12 cellular contexts compared by ENCODE assay signal in the genomic region with DNA sequence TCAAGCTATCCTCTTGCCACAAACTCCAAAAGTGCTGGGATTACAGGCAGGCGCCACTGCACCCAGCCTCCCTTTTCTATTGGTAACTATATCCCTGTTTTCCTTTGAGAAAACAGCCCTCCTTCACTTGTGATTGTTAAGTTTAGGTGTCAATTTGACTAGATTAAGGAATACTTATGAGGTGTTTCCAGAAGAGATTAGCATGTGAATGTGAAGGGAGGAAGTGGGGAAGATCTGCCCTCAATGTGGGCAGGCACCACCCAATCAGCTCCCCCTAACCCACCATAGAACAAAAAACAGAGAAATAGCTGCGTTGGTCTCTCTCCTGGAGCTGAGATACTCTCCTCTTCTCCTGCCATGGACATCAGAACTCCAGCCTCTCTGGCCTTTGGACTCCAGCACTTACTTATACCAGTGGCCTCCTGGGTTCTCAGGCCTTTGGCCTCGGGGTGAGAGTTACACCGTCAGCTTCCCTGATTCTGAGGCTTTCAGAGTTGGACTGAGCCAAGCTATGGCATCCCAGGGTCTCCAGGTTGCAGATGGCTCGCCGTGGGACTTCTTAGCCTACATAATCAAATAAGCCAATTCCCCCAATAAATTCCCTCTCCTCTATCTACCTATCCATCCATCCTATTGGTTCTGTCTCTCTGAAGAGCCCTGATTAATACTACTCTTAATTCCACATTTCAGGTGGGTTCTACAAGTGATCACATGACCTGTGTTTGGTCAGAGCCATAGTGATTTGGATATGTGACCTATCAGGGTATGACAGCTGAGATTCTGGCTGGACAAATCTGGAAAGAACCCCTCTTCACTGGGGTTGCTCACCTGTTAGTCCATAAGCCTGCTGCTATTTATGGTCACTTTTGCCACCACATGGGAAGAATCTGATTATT. TPM values are rescaled to one million over a fixed set of nuclear protein-coding genes. Genes with fewer than 3 reads are reported as not detected.
DNase-seq lines count a peak whose midpoint lies in the region; ATAC-seq, FAIRE-seq and TF ChIP-seq lines count a peak whose summit lies in the region.
"Had no signal": no experiment of that assay in that cellular context is flagged by ENCODE, and none has a peak within 500 bp of the region (broad histone marks: within the 10 kb centered on the region; RNA-seq: fewer than 3 reads in every experiment).

No MANE protein-coding gene starts in this region.

- no peak for TF ChIP-seq CTCF in A549 (IDR thresholded peaks at IDR 0.05)
- no peak for TF ChIP-seq CTCF in GM23338 (conservative IDR thresholded peaks at IDR 0.05; ENCODE audit: low read depth in 2 of 2)
- no peak for TF ChIP-seq CTCF in GM20000 (IDR thresholded peaks at IDR 0.05; ENCODE audit: extremely low read depth, missing control alignments)
- no peak for TF ChIP-seq CTCF in body of pancreas (IDR thresholded peaks at IDR 0.05)

- H3K4me2 ChIP-seq in A549 (no peak overlapping the region), GM23338 (peak overlapping the region; percentile 37), mesenchymal stem cell (ENCODE audit: low read length, poor library complexity, severe bottlenecking) (no peak overlapping the region)

- H3K18ac ChIP-seq in mesenchymal stem cell (ENCODE audit: low read depth in 1 of 2, low read length in 2 of 2), result no peak overlapping the region

- peaks cover 32% of the 10 kb centered on the region for H3K4me1 Mint-ChIP-seq in GM23338
- peaks cover 15% of the 10 kb centered on the region for H3K4me1 Mint-ChIP-seq in activated T-helper 17 cell treated with anti-CD3 and anti-CD28 coated beads, Interleukin-2, amount 50 U/mL, for 72 hours

- no peak overlapping the region for H4K91ac ChIP-seq in mesenchymal stem cell (ENCODE audit: low read length)

- H2BK120ac ChIP-seq in mesenchymal stem cell (ENCODE audit: low read depth, low read length), result no peak overlapping the region

- no peak overlapping the region for H4K8ac ChIP-seq in mesenchymal stem cell (ENCODE audit: low read length)

- no peaks in the 10 kb centered on the region for H3K9me2 ChIP-seq in GM23338 (ENCODE audit: insufficient read depth)

- 90% methylated on average over 6 of the region's 6 CpGs for WGBS in A549 (ENCODE audit: missing lambda C conversion rate)
- 77% methylated on average over 6 of the region's 6 CpGs for WGBS in mesenchymal stem cell
- WGBS in body of pancreas, 2 donors, result 75 to 85% methylated on average over 6 of the region's 6 CpGs

- H3K27ac ChIP-seq in A549 (peak overlapping the region; percentile 1 to 44; a peak in 3 of 6 replicates), GM23338 (ENCODE audit: low read depth) (peak overlapping the region; percentile 59), mesenchymal stem cell (ENCODE audit: low read length, poor library complexity, severe bottlenecking) (no peak overlapping the region), body of pancreas (no peak overlapping the region)
- H3K27ac ChIP-seq: epithelial cell of prostate had no signal

- no peak overlapping the region for H3K4ac ChIP-seq in mesenchymal stem cell (ENCODE audit: low read depth in 1 of 2, low read length in 2 of 2)

- DNase-seq in A549 (ENCODE audit: low read depth in 1 of 2, low spot score in 1 of 2), result no peak
- DNase-seq in GM23338 (ENCODE audit: low spot score), result peak; percentile 53
- DNase-seq in mesenchymal stem cell, result no peak
- no peak for DNase-seq in GM20000 (ENCODE audit: low spot score)
- no peak for DNase-seq in body of pancreas
- no peak for DNase-seq in T1000 (lab: John Stamatoyannopoulos, UW)
- DNase-seq: GOT3; naive B cell; NK-92 treated with Interleukin-12 subunit alpha and Interleukin-12 subunit beta, amount 100 ng/mL, for 24 hours had no signal

- TF ChIP-seq POLR2A in A549 (IDR thresholded peaks at IDR 0.05; ENCODE audit: low read length) (no peak), body of pancreas (IDR thresholded peaks at IDR 0.05) (no peak)

- H2AFZ ChIP-seq in GM23338, result peak overlapping the region; percentile 0; the same call in 1 of the 2 replicates
- H2AFZ ChIP-seq in mesenchymal stem cell (ENCODE audit: low read depth, low read length), result no peak overlapping the region

- H2BK12ac ChIP-seq in mesenchymal stem cell (ENCODE audit: low read length in 2 of 2), result peak overlapping the region in 1 of 2 experiments; percentile 10

- no peak overlapping the region for H2AK5ac ChIP-seq in mesenchymal stem cell (ENCODE audit: low read length, severe bottlenecking)

- H3K36me3 Mint-ChIP-seq in GM23338 (ENCODE audit: low read depth), result no peaks in the 10 kb centered on the region; the same call in 2 of the 3 replicates
- H3K36me3 Mint-ChIP-seq in activated T-helper 17 cell treated with anti-CD3 and anti-CD28 coated beads, Interleukin-2, amount 50 U/mL, for 72 hours (ENCODE audit: low read depth), result no peaks in the 10 kb centered on the region
- H3K36me3 Mint-ChIP-seq: naive B cell had no signal

- TF ChIP-seq EP300 in A549 (IDR thresholded peaks at IDR 0.05), result no peak

- no peak for FAIRE-seq in A549 (lab: Jason Lieb, UNC)

- peaks cover 5% of the 10 kb centered on the region for H3K27me3 Mint-ChIP-seq in GM23338 (ENCODE audit: insufficient read depth, low read depth, poor library complexity)
- no peaks in the 10 kb centered on the region for H3K27me3 Mint-ChIP-seq in activated T-helper 17 cell treated with anti-CD3 and anti-CD28 coated beads, Interleukin-2, amount 50 U/mL, for 72 hours

- peaks cover 4% of the 10 kb centered on the region; the same call in 1 of the 2 replicates for H3F3A ChIP-seq in GM23338 (replicated peaks; ENCODE audit: low read depth)

- POLR2A ChIA-PET in A549 (lab: Yijun Ruan, JAX), result interaction anchor here (0.9 kb wide), 1 partner anchor 23 kb away, joined by 5 read pairs; the partner anchor contains the start of gene CAVIN1

- no peak overlapping the region for H3K4me3 Mint-ChIP-seq in GM23338
- H3K4me3 Mint-ChIP-seq in activated T-helper 17 cell treated with anti-CD3 and anti-CD28 coated beads, Interleukin-2, amount 50 U/mL, for 72 hours, result peak overlapping the region; percentile 14
- H3K4me3 Mint-ChIP-seq: naive B cell had no signal

- ATAC-seq in A549, result no peak; a peak in 1 of 6 replicates
- ATAC-seq in GM23338, result peak; percentile 12; the same call in 1 of the 3 replicates
- ATAC-seq in activated T-helper 17 cell treated with anti-CD3 and anti-CD28 coated beads, Interleukin-2, amount 50 U/mL, for 72 hours (replicated peaks), result peak; percentile 31
- no peak for ATAC-seq in body of pancreas
- no peak for ATAC-seq in HG02981 (IDR thresholded peaks at IDR 0.05; ENCODE audit: unreplicated experiment)

- H4K20me1 ChIP-seq in GM23338 (replicated peaks; ENCODE audit: insufficient read depth), result no peaks in the 10 kb centered on the region

- no peaks in the 10 kb centered on the region for H3K9me3 Mint-ChIP-seq in GM23338
- no peaks in the 10 kb centered on the region for H3K9me3 Mint-ChIP-seq in activated T-helper 17 cell treated with anti-CD3 and anti-CD28 coated beads, Interleukin-2, amount 50 U/mL, for 72 hours
- H3K9me3 Mint-ChIP-seq: naive B cell had no signal

- no peaks in the 10 kb centered on the region for H3K79me2 ChIP-seq in GM23338 (replicated peaks; ENCODE audit: insufficient read depth)

- no peak overlapping the region for H3K14ac ChIP-seq in mesenchymal stem cell (ENCODE audit: low read length in 2 of 2)

- no peak overlapping the region for H2BK15ac ChIP-seq in mesenchymal stem cell (ENCODE audit: low read depth, poor library complexity, severe bottlenecking)

- intact Hi-C loops in body of pancreas (cut with DNase I), result no loop called here

- H3K4me3 ChIP-seq in A549 (no peak overlapping the region), GM23338 (no peak overlapping the region), mesenchymal stem cell (ENCODE audit: insufficient read depth in 1 of 2, low read depth in 1 of 2, low read length in 2 of 2) (no peak overlapping the region), body of pancreas (no peak overlapping the region)

- CTCF ChIA-PET in A549 (lab: Yijun Ruan, JAX), result interaction anchor here (1.1 to 33.2 kb wide), 11 partner anchors 8 to 148 kb away, joined by 3 to 1360 read pairs (median 13); partner anchors contain the start of genes CAVIN1 and STAT3

- no peaks in the 10 kb centered on the region for H3K36me3 ChIP-seq in GM23338 (ENCODE audit: insufficient read depth)
- H3K36me3 ChIP-seq in mesenchymal stem cell (ENCODE audit: control insufficient read depth in 1 of 2, insufficient read depth in 2 of 2, low read depth in 1 of 2, low read length in 2 of 2), result peaks cover 26 to 35% of the 10 kb centered on the region in 2 experiments
- H3K36me3 ChIP-seq in body of pancreas (replicated peaks in 1 of 2; ENCODE audit: insufficient read depth in 1 of 2, low read depth in 2 of 2), result peaks cover 0 to 2% of the 10 kb centered on the region in 2 donors

- no peak overlapping the region for H3K27ac Mint-ChIP-seq in GM23338
- H3K27ac Mint-ChIP-seq in activated T-helper 17 cell treated with anti-CD3 and anti-CD28 coated beads, Interleukin-2, amount 50 U/mL, for 72 hours, result peak overlapping the region; percentile 44

- peaks cover 51% of the 10 kb centered on the region for H3K4me1 ChIP-seq in A549
- peaks cover 31% of the 10 kb centered on the region for H3K4me1 ChIP-seq in GM23338 (ENCODE audit: insufficient read depth)
- H3K4me1 ChIP-seq in mesenchymal stem cell (ENCODE audit: control insufficient read depth, insufficient read depth, low read depth, low read length), result no peaks in the 10 kb centered on the region
- H3K4me1 ChIP-seq in body of pancreas, result peaks cover 17% of the 10 kb centered on the region

- H3K79me1 ChIP-seq in mesenchymal stem cell (replicated peaks; ENCODE audit: low read length, poor library complexity, severe bottlenecking), result peaks cover 18% of the 10 kb centered on the region

- H3K27me3 ChIP-seq in GM23338 (ENCODE audit: insufficient read depth) (no peaks in the 10 kb centered on the region), mesenchymal stem cell (ENCODE audit: control insufficient read depth in 1 of 2, insufficient read depth in 1 of 2, low read length in 2 of 2) (no peaks in the 10 kb centered on the region), body of pancreas (no peaks in the 10 kb centered on the region)

- no peak overlapping the region for H2BK5ac ChIP-seq in mesenchymal stem cell (ENCODE audit: low read depth, low read length, poor library complexity, severe bottlenecking)

- H3K23ac ChIP-seq in mesenchymal stem cell (ENCODE audit: low read length in 2 of 2), result no peak overlapping the region

- H3K9ac ChIP-seq in mesenchymal stem cell (ENCODE audit: low read length), result peak overlapping the region; percentile 12

- no peaks in the 10 kb centered on the region for H3K9me3 ChIP-seq in A549
- H3K9me3 ChIP-seq in mesenchymal stem cell (ENCODE audit: control insufficient read depth, low read length), result no peaks in the 10 kb centered on the region
- no peaks in the 10 kb centered on the region for H3K9me3 ChIP-seq in body of pancreas

- no peak for TF ChIP-seq RAD21 in A549 (conservative IDR thresholded peaks at IDR 0.05 in 1 of 2, IDR thresholded peaks at IDR 0.05 in 1 of 2)

RNA-seq across cellular contexts. Expression of gene STAT3, which starts 12.0 kb away (rescaled TPM):
- 72.8 and 81.9 TPM in 2 replicates for polyA plus RNA-seq in A549 (2011; rRNA removed)
- polyA plus RNA-seq in A549 (2012; cell fraction: cytosol; rRNA removed), result 49.5 and 57.3 TPM in 2 replicates
- 80.0 and 101 TPM in 2 replicates for polyA plus RNA-seq in A549 (2012; cell fraction: nucleus; rRNA removed)
- 97.8 to 115 TPM (median 109 TPM) in 3 replicates for polyA plus RNA-seq in A549 (2017; fragmentation: RNase III; extraction: RNeasy Plus Mini Kit Qiagen cat#74134 plus additional on column Dnase treatment)
- polyA minus RNA-seq in A549 (2011; rRNA and poly(A)+ RNA removed), result 127 and 145 TPM in 2 replicates
- 78.0 and 83.2 TPM in 2 replicates for total RNA-seq in GM23338 (2014; rRNA removed; shearing (Covaris generic))
- polyA plus RNA-seq in GM23338 (2016; fragmentation: Nextera tagmentation; extraction: Ambion mirVana), result 41.7 and 49.5 TPM in 2 replicates
- 100 to 1,000 TPM; 179 to 429 TPM for total RNA-seq in activated T-helper 17 cell treated with anti-CD3 and anti-CD28 coated beads, Interleukin-2, amount 50 U/mL, for 72 hours
- 67.6 TPM for polyA plus RNA-seq in mesenchymal stem cell (2013, experiment 1 of 2)
- polyA plus RNA-seq in mesenchymal stem cell (2013, experiment 2 of 2), result 66.8 TPM
- total RNA-seq in body of pancreas, result 10 to 100 TPM; 79.4 to 99.5 TPM

RNA-seq across cellular contexts. Expression of gene CAVIN1, which starts 22.9 kb away (rescaled TPM):
- polyA plus RNA-seq in A549 (2011; rRNA removed), result 91.4 and 101 TPM in 2 replicates
- polyA plus RNA-seq in A549 (2012; cell fraction: cytosol; rRNA removed), result 179 and 201 TPM in 2 replicates
- polyA plus RNA-seq in A549 (2012; cell fraction: nucleus; rRNA removed), result 194 and 208 TPM in 2 replicates
- polyA plus RNA-seq in A549 (2017; fragmentation: RNase III; extraction: RNeasy Plus Mini Kit Qiagen cat#74134 plus additional on column Dnase treatment), result 371 to 416 TPM (median 377 TPM) in 3 replicates
- polyA minus RNA-seq in A549 (2011; rRNA and poly(A)+ RNA removed), result 68.0 and 70.8 TPM in 2 replicates
- 33.3 and 35.7 TPM in 2 replicates for total RNA-seq in GM23338 (2014; rRNA removed; shearing (Covaris generic))
- polyA plus RNA-seq in GM23338 (2016; fragmentation: Nextera tagmentation; extraction: Ambion mirVana), result 18.1 and 20.0 TPM in 2 replicates
- total RNA-seq in activated T-helper 17 cell treated with anti-CD3 and anti-CD28 coated beads, Interleukin-2, amount 50 U/mL, for 72 hours, result 1 to 10 TPM; 2.5 to 6.1 TPM
- polyA plus RNA-seq in mesenchymal stem cell (2013, experiment 1 of 2), result 168 TPM
- polyA plus RNA-seq in mesenchymal stem cell (2013, experiment 2 of 2), result 165 TPM
- total RNA-seq in body of pancreas, result 10 to 100 TPM; 63.3 to 75.8 TPM

RNA-seq across cellular contexts. Expression of gene ATP6V0A1, which starts 58.5 kb away (rescaled TPM):
- polyA plus RNA-seq in A549 (2011; rRNA removed), result 33.7 and 59.6 TPM in 2 replicates
- 36.3 and 39.6 TPM in 2 replicates for polyA plus RNA-seq in A549 (2012; cell fraction: cytosol; rRNA removed)
- polyA plus RNA-seq in A549 (2012; cell fraction: nucleus; rRNA removed), result 219 and 262 TPM in 2 replicates
- polyA plus RNA-seq in A549 (2017; fragmentation: RNase III; extraction: RNeasy Plus Mini Kit Qiagen cat#74134 plus additional on column Dnase treatment), result 25.8 to 27.3 TPM (median 26.7 TPM) in 3 replicates
- 115 and 146 TPM in 2 replicates for polyA minus RNA-seq in A549 (2011; rRNA and poly(A)+ RNA removed)
- 42.3 and 42.8 TPM in 2 replicates for total RNA-seq in GM23338 (2014; rRNA removed; shearing (Covaris generic))
- polyA plus RNA-seq in GM23338 (2016; fragmentation: Nextera tagmentation; extraction: Ambion mirVana), result 23.9 and 25.8 TPM in 2 replicates
- 10 to 100 TPM; 14.6 to 44.3 TPM for total RNA-seq in activated T-helper 17 cell treated with anti-CD3 and anti-CD28 coated beads, Interleukin-2, amount 50 U/mL, for 72 hours
- 39.0 TPM for polyA plus RNA-seq in mesenchymal stem cell (2013, experiment 1 of 2)
- 40.2 TPM for polyA plus RNA-seq in mesenchymal stem cell (2013, experiment 2 of 2)
- 10 to 100 TPM; 35.5 to 71.5 TPM for total RNA-seq in body of pancreas

Comparison
In these comparisons a context has a peak if more than half of its experiments do, and no peak if none do; other contexts are left out.
1. ATAC-seq: peak in GM23338 (single experiment) and activated T-helper 17 cell treated with anti-CD3 and anti-CD28 coated beads, Interleukin-2, amount 50 U/mL, for 72 hours (single experiment); none in A549 (0 of 2), body of pancreas (single experiment) and HG02981 (single experiment).
2. H3K27ac ChIP-seq: peak in A549 (2 of 2) and GM23338 (single experiment); none in mesenchymal stem cell (single experiment) and body of pancreas (0 of 4).